Comparison of ENCODE assay signal across 8 cellular contexts in genomic region chr2:136135924-136136906, GRCh38. TPM values are rescaled to one million over a fixed set of nuclear protein-coding genes. Genes with fewer than 3 reads are reported as not detected.
DNase-seq lines count a peak whose midpoint lies in the region; ATAC-seq and FAIRE-seq lines count a peak whose summit lies in the region.

No MANE protein-coding gene starts in this region.

- H3K27ac ChIP-seq in mucosa of rectum (ENCODE audit: low read depth in 2 of 2, low read length in 2 of 2): peak overlapping the region; percentile 76 to 80

- peaks cover 0 to 17% of the 10 kb centered on the region in 2 donors for H3K4me1 ChIP-seq in mucosa of rectum (ENCODE audit: control insufficient read depth in 2 of 2, insufficient read depth in 2 of 2, low read length in 2 of 2)

- H3K4me3 ChIP-seq in mucosa of rectum (ENCODE audit: low read length in 2 of 2): peak overlapping the region in 1 of 2 donors; percentile 43

- ATAC-seq in GM18861 (IDR thresholded peaks at IDR 0.05; ENCODE audit: unreplicated experiment): peak; percentile 47
- ATAC-seq in HG02870 (IDR thresholded peaks at IDR 0.05; ENCODE audit: unreplicated experiment): peak; percentile 31
- ATAC-seq in activated T-cell treated with anti-CD3 and anti-CD28 coated beads, Interleukin-2, amount 50 U/mL, for 4 hours: peak; percentile 40 to 48

- peak overlapping the region; percentile 37 for H3K4me3 Mint-ChIP-seq in activated T-cell treated with anti-CD3 and anti-CD28 coated beads, Interleukin-2, amount 50 U/mL, for 4 hours

- H3K4me1 Mint-ChIP-seq in activated T-cell treated with anti-CD3 and anti-CD28 coated beads, Interleukin-2, amount 50 U/mL, for 4 hours (ENCODE audit: low read depth): peaks cover 96% of the 10 kb centered on the region

- no peaks in the 10 kb centered on the region for H3K27me3 ChIP-seq in mucosa of rectum (ENCODE audit: control insufficient read depth in 2 of 2, insufficient read depth in 2 of 2, low read length in 2 of 2)

- H3K9me3 Mint-ChIP-seq in activated T-cell treated with anti-CD3 and anti-CD28 coated beads, Interleukin-2, amount 50 U/mL, for 4 hours: no peaks in the 10 kb centered on the region

- H3K36me3 Mint-ChIP-seq in activated T-cell treated with anti-CD3 and anti-CD28 coated beads, Interleukin-2, amount 50 U/mL, for 4 hours (ENCODE audit: insufficient read depth): no peaks in the 10 kb centered on the region

- H3K9me3 ChIP-seq in mucosa of rectum (ENCODE audit: control insufficient read depth in 2 of 2, low read length in 2 of 2): no peaks in the 10 kb centered on the region

- no peaks in the 10 kb centered on the region for H3K36me3 ChIP-seq in mucosa of rectum (ENCODE audit: control insufficient read depth in 2 of 2, insufficient read depth in 2 of 2, low read length in 2 of 2)

- H3K9ac ChIP-seq in mucosa of rectum (ENCODE audit: low read depth in 1 of 2, low read length in 2 of 2): peak overlapping the region; percentile 27 to 36

- FAIRE-seq in RCC 7860 (lab: Jason Lieb, UNC): no peak

- in situ Hi-C loops in ACHN (cut with HindIII; ENCODE audit: low pct_ligation_motif_present, low pct_unique_long_range_greater_than_20kb, low sequenced_read_pairs): no loop called here

- DNase-seq in NCI-H345 (lab: John Stamatoyannopoulos, UW) (peak; percentile 79), NCI-H128 (lab: John Stamatoyannopoulos, UW; ENCODE audit: unreplicated experiment) (no peak), ACHN (no peak), RCC 7860 (ENCODE audit: low spot score) (no peak)
- peak; percentile 65 for DNase-seq in activated T-cell treated with anti-CD3 and anti-CD28 coated beads, Interleukin-2, amount 50 U/mL, for 4 hours

- no peaks in the 10 kb centered on the region for H3K27me3 Mint-ChIP-seq in activated T-cell treated with anti-CD3 and anti-CD28 coated beads, Interleukin-2, amount 50 U/mL, for 4 hours (ENCODE audit: low read depth)

RNA-seq across cellular contexts. Expression of gene CXCR4, which starts 18.3 kb away (rescaled TPM):
- total RNA-seq in activated T-cell treated with anti-CD3 and anti-CD28 coated beads, Interleukin-2, amount 50 U/mL, for 4 hours: 10 to 100 TPM; 17.6 to 28.5 (median 24.0) TPM

Comparison
In these comparisons a context has a peak if more than half of its experiments do, and no peak if none do; other contexts are left out.
1. DNase-seq: peak in NCI-H345 (single experiment) and activated T-cell treated with anti-CD3 and anti-CD28 coated beads, Interleukin-2, amount 50 U/mL, for 4 hours (single experiment); none in NCI-H128 (single experiment), ACHN (single experiment) and RCC 7860 (single experiment).
2. Peak in every context shown above with its lines, with median percentiles within 50 percentile points of each other: ATAC-seq.